Comparison of ENCODE assay signal across 8 cellular contexts in genomic region chr19:55116232-55117062, GRCh38. TPM values are rescaled to one million over a fixed set of nuclear protein-coding genes. Genes with fewer than 3 reads are reported as not detected.
DNase-seq lines count a peak whose midpoint lies in the region; ATAC-seq and TF ChIP-seq lines count a peak whose summit lies in the region.

No MANE protein-coding gene starts in this region.

- peak overlapping the region; percentile 87 for H3K9ac ChIP-seq in parathyroid adenoma

- peaks cover 3 to 29% of the 10 kb centered on the region in 2 donors for H3K36me3 Mint-ChIP-seq in CD14-positive monocyte

- peak; percentile 80 for DNase-seq in CD14-positive monocyte (ENCODE audit: low spot score)
- peak; percentile 81 for DNase-seq in H7
- DNase-seq in SK-N-DZ (ENCODE audit: low spot score): peak; percentile 34
- peak; percentile 46 for DNase-seq in amniotic stem cell (lab: John Stamatoyannopoulos, UW)
- DNase-seq in heart right ventricle: peak; percentile 67 to 77
- DNase-seq in aorta: peak; percentile 88

- intact Hi-C loops in CD14-positive monocyte (cut with micrococcal nuclease) (loop anchor here in 1 of 2 donors (10.0 kb wide), 1 partner anchor 138 kb away; the partner anchor contains the start of gene PPP6R1), heart right ventricle (cut with DNase I) (loop anchor here in 2 of 10 donors (2.0 to 10.0 kb wide), 3 partner anchors 28 to 52 kb away; partner anchors contain the start of gene RDH13 (in 1 of the 2)), aorta (cut with DNase I) (loop anchor here in 1 of 2 donors (2.0 to 10.0 kb wide), 2 partner anchors 30 to 1252 kb away; partner anchors contain the start of gene MYADM)

- H3K4me1 ChIP-seq in heart right ventricle (peaks cover 35 to 60% (median 52%) of the 10 kb centered on the region in 9 donors), parathyroid adenoma (peaks cover 19% of the 10 kb centered on the region), aorta (ENCODE audit: control insufficient read depth in 1 of 2, insufficient read depth in 2 of 2, low read length in 2 of 2) (no peaks in the 10 kb centered on the region)

- no peaks in the 10 kb centered on the region; the same call in 1 of the 2 replicates for H3K27me3 ChIP-seq in H7 (ENCODE audit: control insufficient read depth, insufficient read depth, low read length)
- H3K27me3 ChIP-seq in heart right ventricle: no peaks in the 10 kb centered on the region
- no peaks in the 10 kb centered on the region for H3K27me3 ChIP-seq in parathyroid adenoma (ENCODE audit: control insufficient read depth, insufficient read depth, low read length)
- no peaks in the 10 kb centered on the region for H3K27me3 ChIP-seq in aorta (ENCODE audit: control insufficient read depth in 1 of 2, insufficient read depth in 2 of 2, low read length in 1 of 2)

- WGBS in heart right ventricle, 2 donors: 1% methylated on average over 32 of the region's 32 CpGs
- 0 to 1% methylated on average over 32 of the region's 32 CpGs for WGBS in aorta, 2 donors

- ATAC-seq in heart right ventricle (peak; percentile 7 to 52 (median 26)), aorta (ENCODE audit: low FRiP score) (peak; percentile 44), GM19467 (IDR thresholded peaks at IDR 0.05; ENCODE audit: unreplicated experiment) (no peak)

- H3K4me3 Mint-ChIP-seq in CD14-positive monocyte: peak overlapping the region; percentile 95 to 100

- peak overlapping the region; percentile 60 for H2AFZ ChIP-seq in parathyroid adenoma

- TF ChIP-seq CTCF in CD14-positive monocyte (IDR thresholded peaks at IDR 0.05): no peak
- no peak for TF ChIP-seq CTCF in heart right ventricle (IDR thresholded peaks at IDR 0.05)
- no peak for TF ChIP-seq CTCF in parathyroid adenoma (IDR thresholded peaks at IDR 0.05)

- no peaks in the 10 kb centered on the region for H3K9me3 Mint-ChIP-seq in CD14-positive monocyte

- H3K4me1 Mint-ChIP-seq in CD14-positive monocyte: peaks cover 43% of the 10 kb centered on the region

- H3K36me3 ChIP-seq in H7 (replicated peaks; ENCODE audit: control insufficient read depth, insufficient read depth, low read length): no peaks in the 10 kb centered on the region
- peaks cover 0 to 17% (median 0%) of the 10 kb centered on the region in 9 donors for H3K36me3 ChIP-seq in heart right ventricle
- H3K36me3 ChIP-seq in parathyroid adenoma (ENCODE audit: control insufficient read depth, insufficient read depth, low read length): no peaks in the 10 kb centered on the region
- no peaks in the 10 kb centered on the region for H3K36me3 ChIP-seq in aorta (ENCODE audit: control insufficient read depth in 1 of 2, insufficient read depth in 2 of 2, low read length in 1 of 2)

- peaks cover 33% of the 10 kb centered on the region for H3K79me2 ChIP-seq in parathyroid adenoma

- H3K4me2 ChIP-seq in parathyroid adenoma (ENCODE audit: low read length): peak overlapping the region; percentile 99

- H3K9me3 ChIP-seq in heart right ventricle (no peaks in the 10 kb centered on the region), parathyroid adenoma (ENCODE audit: control insufficient read depth, low read length) (no peaks in the 10 kb centered on the region), aorta (ENCODE audit: control insufficient read depth, low read length) (no peaks in the 10 kb centered on the region)

- peaks cover 4 to 13% (median 12%) of the 10 kb centered on the region in 3 donors for H3K27me3 Mint-ChIP-seq in CD14-positive monocyte (ENCODE audit: low read depth in 3 of 3)

- H3K27ac ChIP-seq in heart right ventricle: peak overlapping the region; percentile 86 to 99 (median 96)
- H3K27ac ChIP-seq in parathyroid adenoma: peak overlapping the region; percentile 79
- H3K27ac ChIP-seq in aorta (ENCODE audit: low read depth in 1 of 2, low read length in 2 of 2): peak overlapping the region; percentile 71 to 97

- peak overlapping the region; percentile 79 for H3K4me3 ChIP-seq in H7 (ENCODE audit: insufficient read depth, low read depth, low read length)
- peak overlapping the region; percentile 69 to 100 (median 89) for H3K4me3 ChIP-seq in heart right ventricle
- peak overlapping the region; percentile 86 for H3K4me3 ChIP-seq in parathyroid adenoma (ENCODE audit: low read depth, low read length)
- peak overlapping the region; percentile 51 to 59 for H3K4me3 ChIP-seq in aorta (ENCODE audit: low read length in 2 of 2)

- peak overlapping the region; percentile 97 to 99 (median 97) for H3K27ac Mint-ChIP-seq in CD14-positive monocyte

RNA-seq across cellular contexts. Expression of gene PPP1R12C, which starts 1.0 kb away (rescaled TPM):
- polyA plus RNA-seq in CD14-positive monocyte (1 to 10 TPM; 2.1 to 2.6 TPM), heart right ventricle (100 to 1,000 TPM; 223 to 283 TPM), aorta (100 to 1,000 TPM; 104 to 432 TPM)
- total RNA-seq in H7 (2014; rRNA removed; shearing (Covaris generic)): 57.5 and 66.4 TPM in 2 replicates
- polyA plus RNA-seq in SK-N-DZ (2014; cell fraction: cytosol; rRNA removed): 19.4 and 22.7 TPM in 2 replicates
- 314 and 319 TPM in 2 replicates for polyA plus RNA-seq in SK-N-DZ (2014; cell fraction: nucleus; rRNA removed)
- total RNA-seq in heart right ventricle (100 to 1,000 TPM; 134 to 242 (median 193) TPM), aorta (100 to 1,000 TPM; 134 to 218 TPM)

RNA-seq across cellular contexts. Expression of gene TNNT1, which starts 32.6 kb away (rescaled TPM):
- polyA plus RNA-seq in CD14-positive monocyte: 10 to 100 TPM in 1 of 2 donors, 1 to 10 TPM in 1; 9.8 to 41.9 TPM
- 33.8 and 44.8 TPM in 2 replicates for total RNA-seq in H7 (2014; rRNA removed; shearing (Covaris generic))
- 5.9 and 9.2 TPM in 2 replicates for polyA plus RNA-seq in SK-N-DZ (2014; cell fraction: cytosol; rRNA removed)
- 3.5 and 8.7 TPM in 2 replicates for polyA plus RNA-seq in SK-N-DZ (2014; cell fraction: nucleus; rRNA removed)
- total RNA-seq in heart right ventricle: 100 to 1,000 TPM in 5 of 10 donors, 10 to 100 TPM in 5; 19.7 to 234 (median 97.1) TPM
- polyA plus RNA-seq in heart right ventricle: 100 to 1,000 TPM in 1 of 2 donors, 10 to 100 TPM in 1; 32.3 to 721 TPM
- total RNA-seq in aorta: 1 to 10 TPM in 1 of 2 donors, not detected in 1; 1.3 TPM
- polyA plus RNA-seq in aorta: 1 to 10 TPM; 1.4 to 2.0 TPM

RNA-seq across cellular contexts. Expression of gene EPS8L1, which starts 40.8 kb away (rescaled TPM):
- 1 to 10 TPM; 1.5 to 1.8 TPM for polyA plus RNA-seq in CD14-positive monocyte
- 20.0 and 22.9 TPM in 2 replicates for total RNA-seq in H7 (2014; rRNA removed; shearing (Covaris generic))
- 0.18 and 0.42 TPM in 2 replicates for polyA plus RNA-seq in SK-N-DZ (2014; cell fraction: cytosol; rRNA removed)
- polyA plus RNA-seq in SK-N-DZ (2014; cell fraction: nucleus; rRNA removed): 1.8 and 3.5 TPM in 2 replicates
- total RNA-seq in heart right ventricle: 1 to 10 TPM in 5 of 10 donors, under 1 TPM in 4, not detected in 1; 0.53 to 2.7 (median 1.1) TPM
- 1 to 10 TPM; 3.7 to 7.9 TPM for polyA plus RNA-seq in heart right ventricle
- total RNA-seq in aorta: 1 to 10 TPM in 1 of 2 donors, under 1 TPM in 1; 0.81 to 4.1 TPM
- polyA plus RNA-seq in aorta: 10 to 100 TPM in 1 of 2 donors, under 1 TPM in 1; 0.38 to 10.8 TPM

RNA-seq across cellular contexts. Expression of gene TNNI3, which starts 41.1 kb away (rescaled TPM):
- polyA plus RNA-seq in CD14-positive monocyte (1 to 10 TPM in 1 of 2 donors, not detected in 1; 1.2 TPM), heart right ventricle (over 10,000 TPM in 1 of 2 donors, 1,000 to 10,000 TPM in 1; 4,629 to 45,177 TPM), aorta (10 to 100 TPM in 1 of 2 donors, under 1 TPM in 1; 0.51 to 14.1 TPM)
- 6.5 and 11.6 TPM in 2 replicates for total RNA-seq in H7 (2014; rRNA removed; shearing (Covaris generic))
- 0.74 TPM in 1 of 2 replicates, not detected in the other for polyA plus RNA-seq in SK-N-DZ (2014; cell fraction: cytosol; rRNA removed)
- 2.1 TPM in 1 of 2 replicates, not detected in the other for polyA plus RNA-seq in SK-N-DZ (2014; cell fraction: nucleus; rRNA removed)
- total RNA-seq in heart right ventricle (over 10,000 TPM in 4 of 10 donors, 1,000 to 10,000 TPM in 6; 3,000 to 12,900 (median 9,464) TPM), aorta (not detected)

RNA-seq across cellular contexts. Expression of gene DNAAF3, which starts 50.0 kb away (rescaled TPM):
- polyA plus RNA-seq in CD14-positive monocyte (under 1 TPM in 1 of 2 donors, not detected in 1; 0.19 TPM), heart right ventricle (1 to 10 TPM; 1.2 to 5.9 TPM), aorta (under 1 TPM; 0.38 to 0.87 TPM)
- total RNA-seq in H7 (2014; rRNA removed; shearing (Covaris generic)): 0.15 and 2.2 TPM in 2 replicates
- polyA plus RNA-seq in SK-N-DZ (2014; cell fraction: cytosol; rRNA removed): 1.0 and 2.6 TPM in 2 replicates
- 0.83 and 1.4 TPM in 2 replicates for polyA plus RNA-seq in SK-N-DZ (2014; cell fraction: nucleus; rRNA removed)
- total RNA-seq in heart right ventricle (1 to 10 TPM in 8 of 10 donors, under 1 TPM in 2; 0.37 to 3.9 (median 2.4) TPM), aorta (not detected)

Comparison
In these comparisons a context has a peak if more than half of its experiments do, and no peak if none do; other contexts are left out.
1. DNase-seq: peak in every context shown above with its lines; median percentile 88 in aorta; 81 in H7; 80 in CD14-positive monocyte; 72 in heart right ventricle; 46 in amniotic stem cell; 34 in SK-N-DZ.
2. RNA of gene TNNT1, which starts 32.6 kb away (total RNA-seq): 19.7 to 234 TPM in heart right ventricle and 33.8 to 44.8 TPM in H7; 1.3 TPM in aorta; every median in the first group is over 4 times any median in the second.
3. Peak in every context shown above with its lines, with median percentiles within 50 percentile points of each other: H3K4me3 ChIP-seq and H3K27ac ChIP-seq.